Comparison of ENCODE assay signal across 18 cellular contexts in genomic region chr4:181147421-181147951, GRCh38.
DNase-seq lines count a peak whose midpoint lies in the region; ATAC-seq, FAIRE-seq and TF ChIP-seq lines count a peak whose summit lies in the region.
"Had no signal": no experiment of that assay in that cellular context is flagged by ENCODE, and none has a peak within 500 bp of the region (broad histone marks: within the 10 kb centered on the region; RNA-seq: fewer than 3 reads in every experiment).

No MANE protein-coding gene starts in this region.

- H3K79me1 ChIP-seq in neuronal stem cell (ENCODE audit: low read depth, low read length): no peaks in the 10 kb centered on the region

- no peak overlapping the region for H2AK5ac ChIP-seq in neuronal stem cell (ENCODE audit: low read depth, low read length)

- TF ChIP-seq CTCF in K562 (IDR thresholded peaks at IDR 0.05 in 2 of 3, conservative IDR thresholded peaks at IDR 0.05 in 1 of 3; ENCODE audit: insufficient read depth in 2 of 3, low read depth in 1 of 3, low read length in 3 of 3): no peak

- no peaks in the 10 kb centered on the region for H3K27me3 ChIP-seq in K562 (ENCODE audit: control insufficient read depth in 2 of 2, insufficient read depth in 2 of 2, low read length in 2 of 2)
- no peaks in the 10 kb centered on the region for H3K27me3 ChIP-seq in neuronal stem cell (ENCODE audit: control insufficient read depth in 3 of 3, insufficient read depth in 3 of 3, low read depth in 1 of 3, low read length in 3 of 3)
- H3K27me3 ChIP-seq: BLaER1 treated with 17β-estradiol and CSF1 and Interleukin-3, amounts not matched to agents 10 nM and 100 nM had no signal

- WGBS in K562 (ENCODE audit: insufficient coverage, low coverage, missing lambda C conversion rate): 2% methylated on average over 13 of the region's 13 CpGs
- WGBS in neuronal stem cell (ENCODE audit: extremely low coverage in 2 of 2, insufficient read length in 2 of 2, insufficient replicate concordance in 1 of 2), 2 donors: no CpG with 5 or more reads among the region's 13 CpGs

- no peaks in the 10 kb centered on the region for H3K79me2 ChIP-seq in K562 (ENCODE audit: control insufficient read depth, insufficient read depth, low read length)

- H3K4me1 ChIP-seq in K562 (replicated peaks in 1 of 2; ENCODE audit: control insufficient read depth in 2 of 2, insufficient read depth in 2 of 2, low read length in 2 of 2): no peaks in the 10 kb centered on the region
- peaks cover 0 to 4% of the 10 kb centered on the region in 2 donors for H3K4me1 ChIP-seq in neuronal stem cell (ENCODE audit: control insufficient read depth in 2 of 2, insufficient read depth in 1 of 2, low read depth in 1 of 2, low read length in 2 of 2)
- H3K4me1 ChIP-seq: A549 had no signal

- no peaks in the 10 kb centered on the region for H3K9me1 ChIP-seq in K562 (ENCODE audit: control insufficient read depth, insufficient read depth, low read length)

- no peaks in the 10 kb centered on the region for H3K9me3 ChIP-seq in K562 (replicated peaks; ENCODE audit: control insufficient read depth, insufficient read depth, low read depth, low read length)
- H3K9me3 ChIP-seq in neuronal stem cell (replicated peaks in 1 of 2; ENCODE audit: control insufficient read depth in 2 of 2, insufficient read depth in 1 of 2, low read depth in 1 of 2, low read length in 2 of 2): peaks cover 0 to 8% of the 10 kb centered on the region in 2 donors
- H3K9me3 ChIP-seq: A549; BLaER1 treated with 17β-estradiol and CSF1 and Interleukin-3, amounts not matched to agents 10 nM and 100 nM had no signal

- POLR2A ChIA-PET in K562 (lab: Yijun Ruan, JAX): no interaction called here

- no peak overlapping the region for H3K14ac ChIP-seq in neuronal stem cell (ENCODE audit: low read length)

- DNase-seq in NCI-H1694 treated with DMSO at 0.1 percent for 48 hours (lab: John Stamatoyannopoulos, UW): peak; percentile 8
- DNase-seq in NCI-H1694 (lab: John Stamatoyannopoulos, UW): no peak
- DNase-seq in G401 (ENCODE audit: low spot score): peak; percentile 90
- no peak for DNase-seq in K562 (ENCODE audit: extremely low read depth in 1 of 4, low spot score in 3 of 4)
- no peak for DNase-seq in neuronal stem cell (ENCODE audit: low spot score)
- no peak for DNase-seq in Ammon's horn (ENCODE audit: low spot score)
- no peak for DNase-seq in central memory CD4-positive, alpha-beta T cell
- DNase-seq: Calu3; CD8-positive, alpha-beta T cell; GF-D8; H9; KG1 had no signal

- no peak overlapping the region for H3K4ac ChIP-seq in neuronal stem cell (ENCODE audit: low read length)

- no peak overlapping the region for H2BK120ac ChIP-seq in neuronal stem cell (ENCODE audit: low read depth, low read length)

- no peak overlapping the region for H3K4me2 ChIP-seq in K562 (ENCODE audit: insufficient read depth, low read length)
- no peak overlapping the region for H3K4me2 ChIP-seq in neuronal stem cell (ENCODE audit: insufficient read depth, low read length, poor library complexity, severe bottlenecking)
- H3K4me2 ChIP-seq: A549 had no signal

- BruUV-seq in K562 (replicated peaks; lab: Mats Ljungman, UMichigan): no TSS peak

- no peak overlapping the region for H2BK12ac ChIP-seq in neuronal stem cell (ENCODE audit: low read length)

- no peak overlapping the region for H4K8ac ChIP-seq in neuronal stem cell (ENCODE audit: low read depth, low read length)

- no peak overlapping the region for H2AFZ ChIP-seq in K562 (ENCODE audit: low read depth, low read length)
- H2AFZ ChIP-seq in neuronal stem cell (ENCODE audit: low read length): peak overlapping the region; percentile 25

- H3K18ac ChIP-seq in neuronal stem cell (ENCODE audit: low read length): no peak overlapping the region

- no peak overlapping the region for H2BK15ac ChIP-seq in neuronal stem cell (ENCODE audit: low read length)

- H3K27ac ChIP-seq in K562 (ENCODE audit: extremely low read depth, low read depth, low read length) (no peak overlapping the region), neuronal stem cell (replicated peaks; ENCODE audit: low read length) (no peak overlapping the region)
- H3K27ac ChIP-seq: 22Rv1; A549; BLaER1 treated with 17β-estradiol and CSF1 and Interleukin-3, amounts not matched to agents 10 nM and 100 nM had no signal

- no peak for TF ChIP-seq RAD21 in K562 (CRISPR knock-in tag; conservative IDR thresholded peaks at IDR 0.05 in 1 of 2, IDR thresholded peaks at IDR 0.05 in 1 of 2)

- ATAC-seq in K562 (no peak), GM19452 (IDR thresholded peaks at IDR 0.05; ENCODE audit: unreplicated experiment) (no peak)
- ATAC-seq: A549; CD8-positive, alpha-beta T cell had no signal

- H3K4me3 ChIP-seq in K562 (no peak overlapping the region), neuronal stem cell (ENCODE audit: low read length in 2 of 2) (no peak overlapping the region)
- H3K4me3 ChIP-seq: A549; BLaER1 treated with 17β-estradiol and CSF1 and Interleukin-3, amounts not matched to agents 10 nM and 100 nM had no signal

- no peaks in the 10 kb centered on the region for H3K36me3 ChIP-seq in K562 (ENCODE audit: control insufficient read depth, insufficient read depth, low read length)
- H3K36me3 ChIP-seq in neuronal stem cell (replicated peaks in 1 of 2; ENCODE audit: control insufficient read depth in 2 of 2, insufficient read depth in 2 of 2, low read length in 2 of 2): no peaks in the 10 kb centered on the region
- H3K36me3 ChIP-seq: BLaER1 treated with 17β-estradiol and CSF1 and Interleukin-3, amounts not matched to agents 10 nM and 100 nM had no signal

- no peaks in the 10 kb centered on the region for H4K20me1 ChIP-seq in K562 (replicated peaks; ENCODE audit: control insufficient read depth, insufficient read depth, low read length)
- H4K20me1 ChIP-seq: BLaER1 treated with 17β-estradiol and CSF1 and Interleukin-3, amounts not matched to agents 10 nM and 100 nM had no signal

- in situ Hi-C loops in G401 (cut with HindIII; ENCODE audit: low sequenced_read_pairs) (no loop called here), K562 (cut with MboI) (loop anchor here (10.0 kb wide), 1 partner anchor 387 kb away; no protein-coding TSS in a partner anchor)

- CTCF ChIA-PET in K562 (lab: Yijun Ruan, JAX; ENCODE audit: low intra/inter-chr PET ratio): no interaction called here

- TF ChIP-seq POLR2A in K562 (conservative IDR thresholded peaks at IDR 0.05): no peak

- FAIRE-seq in K562 (lab: Jason Lieb, UNC): no peak
- FAIRE-seq: A549, H1, HTR-8/SVneo had no signal

- no peak overlapping the region for H2BK5ac ChIP-seq in neuronal stem cell (ENCODE audit: low read length)

- H3K9ac ChIP-seq in K562 (ENCODE audit: insufficient read depth in 1 of 2, low read depth in 2 of 2, low read length in 2 of 2): no peak overlapping the region
- H3K9ac ChIP-seq in neuronal stem cell (ENCODE audit: low read depth, low read length, poor library complexity): no peak overlapping the region
- H3K9ac ChIP-seq: BLaER1 treated with 17β-estradiol and CSF1 and Interleukin-3, amounts not matched to agents 10 nM and 100 nM had no signal

- no peak for TF ChIP-seq EP300 in K562 (IDR thresholded peaks at IDR 0.05; ENCODE audit: low read length)

- H3K23ac ChIP-seq in neuronal stem cell (ENCODE audit: low read depth, low read length, poor library complexity): no peak overlapping the region

- intact Hi-C loops in K562 (cut with micrococcal nuclease): no loop called here

- no peak overlapping the region for H4K91ac ChIP-seq in neuronal stem cell (ENCODE audit: low read depth, low read length, poor library complexity)

TF ChIP-seq in K562, 482 proteins besides CTCF, POLR2A, EP300 and RAD21:
- no peak for TF ChIP-seq RB1 (IDR thresholded peaks at IDR 0.05; ENCODE audit: low read depth)
- no peak for TF ChIP-seq GABPB2 (CRISPR knock-in tag; conservative IDR thresholded peaks at IDR 0.05)
- no peak for TF ChIP-seq ZNF239 (CRISPR knock-in tag; IDR thresholded peaks at IDR 0.05)
- no peak for TF ChIP-seq RFX7 (CRISPR knock-in tag; IDR thresholded peaks at IDR 0.05)
- TF ChIP-seq ZSCAN29 (IDR thresholded peaks at IDR 0.05): no peak
- TF ChIP-seq ETV6 (IDR thresholded peaks at IDR 0.05; ENCODE audit: borderline replicate concordance in 1 of 2, low read depth in 2 of 2, low read length in 1 of 2): no peak
- no peak for TF ChIP-seq ETV6 (CRISPR knock-in tag; IDR thresholded peaks at IDR 0.05; ENCODE audit: borderline replicate concordance)
- TF ChIP-seq RAD51 (IDR thresholded peaks at IDR 0.05; ENCODE audit: borderline replicate concordance, low read depth): peak; percentile 49; the same call in 1 of the 2 replicates
- TF ChIP-seq TFE3 (CRISPR knock-in tag; IDR thresholded peaks at IDR 0.05): peak; percentile 84

Comparison
In these comparisons a context has a peak if more than half of its experiments do, and no peak if none do; other contexts are left out.
1. DNase-seq: peak in NCI-H1694 treated with DMSO at 0.1 percent for 48 hours (single experiment) and G401 (single experiment); none in NCI-H1694 (single experiment), K562 (0 of 4), neuronal stem cell (single experiment), Ammon's horn (single experiment) and central memory CD4-positive, alpha-beta T cell (single experiment).